11 cellular contexts compared by ENCODE assay signal in genomic region chr9:129235931-129236331, GRCh38. TPM values are rescaled to one million over a fixed set of nuclear protein-coding genes. Genes with fewer than 3 reads are reported as not detected.
DNase-seq lines count a peak whose midpoint lies in the region; ATAC-seq and TF ChIP-seq lines count a peak whose summit lies in the region.
"Had no signal": no experiment of that assay in that cellular context is flagged by ENCODE, and none has a peak within 500 bp of the region (broad histone marks: within the 10 kb centered on the region; RNA-seq: fewer than 3 reads in every experiment).

No MANE protein-coding gene starts in this region.

- H3K36me3 Mint-ChIP-seq in T-helper 17 cell (ENCODE audit: low read depth), result peaks cover 5% of the 10 kb centered on the region

- H3F3A ChIP-seq in PC-3 (ENCODE audit: low read length, unreplicated experiment), result no peaks in the 10 kb centered on the region

- no TSS peak for BruUV-seq in PC-3 (replicated peaks; lab: Mats Ljungman, UMichigan)

- CTCF ChIA-PET in PC-3 (lab: Charles Lee), result no interaction called here

- H4K20me1 ChIP-seq in DND-41 (ENCODE audit: insufficient read depth, low read length) (no peaks in the 10 kb centered on the region; the same call in 1 of the 2 replicates), PC-3 (ENCODE audit: low read length) (no peaks in the 10 kb centered on the region)

- intact Hi-C loops in PC-3 (cut with micrococcal nuclease), result no loop called here

- H3K9me3 ChIP-seq in DND-41 (ENCODE audit: insufficient read depth, low read length, severe bottlenecking), result no peaks in the 10 kb centered on the region
- H3K9me3 ChIP-seq in T-helper 17 cell (ENCODE audit: control insufficient read depth, low read length, poor library complexity, severe bottlenecking), result no peaks in the 10 kb centered on the region
- no peaks in the 10 kb centered on the region for H3K9me3 ChIP-seq in PC-3 (ENCODE audit: low read length)

- no peaks in the 10 kb centered on the region for H3K36me3 ChIP-seq in DND-41 (ENCODE audit: insufficient read depth, low read length)
- H3K36me3 ChIP-seq in PC-3 (ENCODE audit: low read depth, low read length), result no peaks in the 10 kb centered on the region
- H3K36me3 ChIP-seq: left lung had no signal

- no peaks in the 10 kb centered on the region for H3K9me2 ChIP-seq in PC-3 (replicated peaks; ENCODE audit: low read length)

- TF ChIP-seq CTCF in DND-41 (IDR thresholded peaks at IDR 0.05; ENCODE audit: borderline replicate concordance, extremely low read depth, low read length, poor library complexity, severe bottlenecking), result no peak
- TF ChIP-seq CTCF in PC-3 (conservative IDR thresholded peaks at IDR 0.05; ENCODE audit: low read depth, low read length), result no peak

- H3K4me1 ChIP-seq in DND-41 (ENCODE audit: insufficient read depth, low read length) (peaks cover 6% of the 10 kb centered on the region), PC-3 (ENCODE audit: insufficient read depth, low read length) (peaks cover 9% of the 10 kb centered on the region; the same call in 1 of the 2 replicates)

- ATAC-seq in DND-41 (ENCODE audit: insufficient read depth, low read depth) (peak; percentile 95), T-helper 17 cell (peak; percentile 90), PC-3 (no peak)
- ATAC-seq: left lung had no signal

- H3K27me3 ChIP-seq in DND-41 (ENCODE audit: insufficient read depth, low read length, poor library complexity) (no peaks in the 10 kb centered on the region), PC-3 (ENCODE audit: low read length) (no peaks in the 10 kb centered on the region)
- H3K27me3 ChIP-seq: left lung had no signal

- H3K79me2 ChIP-seq in DND-41 (ENCODE audit: insufficient read depth, low read length) (no peaks in the 10 kb centered on the region), PC-3 (ENCODE audit: low read length) (no peaks in the 10 kb centered on the region)

- H3K4me1 Mint-ChIP-seq in T-helper 17 cell, result peaks cover 28% of the 10 kb centered on the region

- no peak overlapping the region for H3K9ac ChIP-seq in DND-41 (ENCODE audit: low read depth, low read length)
- no peak overlapping the region for H3K9ac ChIP-seq in PC-3 (ENCODE audit: low read length)

- H3K27ac Mint-ChIP-seq in T-helper 17 cell, result peak overlapping the region; percentile 54

- no peaks in the 10 kb centered on the region for H3K27me3 Mint-ChIP-seq in T-helper 17 cell

- H3K4me2 ChIP-seq in DND-41 (ENCODE audit: insufficient read depth, low read length) (no peak overlapping the region), PC-3 (ENCODE audit: low read length) (no peak overlapping the region)

- peak overlapping the region; percentile 83 for H3K4me3 Mint-ChIP-seq in T-helper 17 cell

- H3K27ac ChIP-seq in DND-41 (ENCODE audit: low read length) (no peak overlapping the region), PC-3 (ENCODE audit: low read length) (no peak overlapping the region)
- H3K27ac ChIP-seq: left lung had no signal

- POLR2A ChIA-PET in PC-3 (lab: Charles Lee; ENCODE audit: unreplicated experiment), result no interaction called here

- H3K4me3 ChIP-seq in DND-41 (ENCODE audit: low read depth in 1 of 2, low read length in 2 of 2), result no peak overlapping the region
- H3K4me3 ChIP-seq in PC-3 (ENCODE audit: low read length), result no peak overlapping the region
- H3K4me3 ChIP-seq: left lung had no signal

- peak; percentile 85 for DNase-seq in DND-41
- DNase-seq in T-helper 17 cell, result peak; percentile 32 to 46 (median 40)
- DNase-seq in activated T-helper 9 cell treated with anti-CD3 and anti-CD28 coated beads, Interleukin-2, amount 50 U/mL, for 16 hours (ENCODE audit: low read depth), result peak; percentile 15
- peak; percentile 23 to 39 for DNase-seq in stimulated activated CD4-positive, alpha-beta T cell treated with anti-CD3 and anti-CD28 coated beads, Interleukin-12 subunit alpha, Interleukin-12 subunit beta, amount 100 ng/mL, for 24 hours (ENCODE audit: low read depth in 2 of 2)
- DNase-seq in globus pallidus (ENCODE audit: low spot score), result no peak
- DNase-seq in PC-3, result no peak
- no peak for DNase-seq in NK-92 (lab: John Stamatoyannopoulos, UW; ENCODE audit: unreplicated experiment)
- no peak for DNase-seq in NCI-H2227 treated with DMSO at 0.1 percent for 48 hours (lab: John Stamatoyannopoulos, UW)
- DNase-seq: C1 segment of cervical spinal cord, NCI-H226 had no signal

- H2AFZ ChIP-seq in DND-41 (ENCODE audit: low read depth, low read length), result no peak overlapping the region
- no peak overlapping the region for H2AFZ ChIP-seq in PC-3 (ENCODE audit: low read length)

RNA-seq across cellular contexts. Expression of gene IER5L, which starts 57.9 kb away (rescaled TPM):
- total RNA-seq in T-helper 17 cell (1 to 10 TPM; 2.4 to 3.1 TPM), PC-3 (2014; rRNA removed) (42.8 and 46.1 TPM in 2 replicates)

Comparison
In these comparisons a context has a peak if more than half of its experiments do, and no peak if none do; other contexts are left out.
1. DNase-seq: peak in DND-41 (single experiment), T-helper 17 cell (3 of 3), activated T-helper 9 cell treated with anti-CD3 and anti-CD28 coated beads, Interleukin-2, amount 50 U/mL, for 16 hours (single experiment) and stimulated activated CD4-positive, alpha-beta T cell treated with anti-CD3 and anti-CD28 coated beads, Interleukin-12 subunit alpha, Interleukin-12 subunit beta, amount 100 ng/mL, for 24 hours (2 of 2); none in globus pallidus (single experiment), PC-3 (single experiment), NK-92 (single experiment) and NCI-H2227 treated with DMSO at 0.1 percent for 48 hours (single experiment).
2. RNA of gene IER5L, which starts 57.9 kb away (total RNA-seq): 42.8 to 46.1 TPM in PC-3; 2.4 to 3.1 TPM in T-helper 17 cell; every median in the first group is over 10 times any median in the second.